ENCODE assay signal across 9 cellular contexts in the genomic region with DNA sequence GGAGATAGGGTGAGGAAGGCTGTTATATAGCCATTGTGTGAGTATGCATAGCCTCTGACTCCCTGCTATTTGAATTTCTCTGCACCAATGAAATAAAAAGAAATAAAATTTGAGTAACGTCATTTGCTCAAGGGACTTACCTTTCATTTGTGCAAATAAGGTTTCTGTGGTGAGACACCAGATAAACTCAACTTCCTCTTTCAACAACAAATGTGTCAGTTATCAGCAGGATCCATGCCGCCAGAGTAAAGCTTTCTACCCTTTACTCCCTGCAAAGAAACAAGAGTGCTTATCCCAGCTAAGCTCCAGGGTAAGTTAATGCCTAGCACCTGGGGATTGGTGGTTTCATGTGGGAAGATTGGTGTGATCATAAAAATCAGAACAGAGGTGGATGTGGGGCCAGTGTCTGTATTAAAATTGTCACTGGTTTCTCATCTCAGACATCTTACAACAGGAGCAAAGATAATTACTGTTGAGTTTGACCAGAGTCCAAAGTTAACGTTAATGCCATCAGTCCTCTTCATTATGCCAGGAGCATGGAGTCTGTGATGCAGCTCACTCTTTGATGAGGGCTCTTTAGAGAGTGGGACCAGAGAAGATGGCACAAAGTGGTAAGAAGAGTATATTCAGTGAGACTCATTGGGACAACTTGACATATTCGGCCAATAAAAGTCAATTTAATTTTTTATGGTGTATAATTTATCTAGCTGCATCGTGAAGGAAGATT. TPM values are rescaled to one million over a fixed set of nuclear protein-coding genes. Genes with fewer than 3 reads are reported as not detected.
DNase-seq lines count a peak whose midpoint lies in the region; ATAC-seq, FAIRE-seq and TF ChIP-seq lines count a peak whose summit lies in the region.
"Had no signal": no experiment of that assay in that cellular context is flagged by ENCODE, and none has a peak within 500 bp of the region (broad histone marks: within the 10 kb centered on the region; RNA-seq: fewer than 3 reads in every experiment).

A gene with protein sequence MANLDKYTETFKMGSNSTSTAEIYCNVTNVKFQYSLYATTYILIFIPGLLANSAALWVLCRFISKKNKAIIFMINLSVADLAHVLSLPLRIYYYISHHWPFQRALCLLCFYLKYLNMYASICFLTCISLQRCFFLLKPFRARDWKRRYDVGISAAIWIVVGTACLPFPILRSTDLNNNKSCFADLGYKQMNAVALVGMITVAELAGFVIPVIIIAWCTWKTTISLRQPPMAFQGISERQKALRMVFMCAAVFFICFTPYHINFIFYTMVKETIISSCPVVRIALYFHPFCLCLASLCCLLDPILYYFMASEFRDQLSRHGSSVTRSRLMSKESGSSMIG (plus strand): TSS at position 206 of the 727 bp plus-strand sequence. CDS start 15,130 bp downstream, outside the sequence.

- peak; percentile 35 for DNase-seq in activated CD4-positive, alpha-beta T cell treated with anti-CD3 and anti-CD28 coated beads for 36 hours
- no peak for DNase-seq in activated CD4-positive, alpha-beta T cell treated with anti-CD3 and anti-CD28 coated beads for 1 hour
- DNase-seq in T-helper 2 cell: peak in 3 of 5 experiments; percentile 20 to 90 (median 66)
- peak; percentile 35 for DNase-seq in small intestine
- DNase-seq in HuH-7.5 (ENCODE audit: low spot score): no peak
- DNase-seq in mammary epithelial cell: no peak
- no peak for DNase-seq in sciatic nerve (ENCODE audit: low spot score)

- H3K9me3 ChIP-seq in small intestine (ENCODE audit: control insufficient read depth, low read depth) (no peaks in the 10 kb centered on the region), mammary epithelial cell (replicated peaks; ENCODE audit: insufficient read depth, low read length) (no peaks in the 10 kb centered on the region)

- H3K27ac ChIP-seq in small intestine (ENCODE audit: low read depth in 1 of 2, low read length in 1 of 2) (peak within 1 kb of the TSS; percentile 29 to 88), mammary epithelial cell (ENCODE audit: insufficient read depth, low read depth, low read length) (no peak within 1 kb of the TSS)

- intact Hi-C loops in activated CD4-positive, alpha-beta T cell treated with anti-CD3 and anti-CD28 coated beads for 36 hours (cut with DNase I, micrococcal nuclease): loop anchor here (2.0 to 10.0 kb wide), 13 partner anchors 33 to 1859 kb away; a partner anchor contains a TSS
- intact Hi-C loops in mammary epithelial cell (cut with micrococcal nuclease): no loop called here
- intact Hi-C loops in sciatic nerve (cut with DNase I): no loop called here

- H3K27ac Mint-ChIP-seq in activated CD4-positive, alpha-beta T cell treated with anti-CD3 and anti-CD28 coated beads for 36 hours: peak within 1 kb of the TSS; percentile 96

- peak within 1 kb of the TSS; percentile 29 to 46 for H3K4me3 ChIP-seq in small intestine (ENCODE audit: low read depth in 1 of 2, low read length in 2 of 2)
- H3K4me3 ChIP-seq in mammary epithelial cell (replicated peaks in 1 of 3; ENCODE audit: insufficient read depth in 1 of 3, low read depth in 2 of 3, low read length in 3 of 3): no peak within 1 kb of the TSS

- peaks cover 57% of the 10 kb centered on the region for H3K4me1 Mint-ChIP-seq in activated CD4-positive, alpha-beta T cell treated with anti-CD3 and anti-CD28 coated beads for 36 hours

- H3K4me2 ChIP-seq in mammary epithelial cell (ENCODE audit: insufficient read depth, low read depth, low read length): no peak within 1 kb of the TSS

- CTCF ChIA-PET in activated CD4-positive, alpha-beta T cell treated with anti-CD3 and anti-CD28 coated beads for 36 hours (lab: Charles Lee): interaction anchor here (0.6 to 2.2 kb wide), 4 partner anchors 26 to 137 kb away, joined by 3 to 6 read pairs (median 3); no protein-coding TSS in a partner anchor
- CTCF ChIA-PET in mammary epithelial cell (lab: Charles Lee; ENCODE audit: low non-redundant PET): no interaction called here

- dilution Hi-C loops in mammary epithelial cell (cut with HindIII; ENCODE audit: low sequenced_read_pairs): no loop called here

- no TSS peak for BruUV-seq in mammary epithelial cell (replicated peaks; lab: Mats Ljungman, UMichigan)

- H4K20me1 ChIP-seq in mammary epithelial cell (ENCODE audit: insufficient read depth, low read length): no peaks in the 10 kb centered on the region

- H3K27me3 ChIP-seq in small intestine (ENCODE audit: control insufficient read depth in 2 of 2, insufficient read depth in 2 of 2, low read length in 2 of 2): no peaks in the 10 kb centered on the region
- no peaks in the 10 kb centered on the region for H3K27me3 ChIP-seq in mammary epithelial cell (ENCODE audit: insufficient read depth, low read length)

- TF ChIP-seq CTCF in mammary epithelial cell (conservative IDR thresholded peaks at IDR 0.05 in 1 of 2, IDR thresholded peaks at IDR 0.05 in 1 of 2; ENCODE audit: extremely low read depth in 1 of 2, insufficient read depth in 1 of 2, low read depth in 1 of 2, low read length in 2 of 2): no peak

- H3K79me2 ChIP-seq in mammary epithelial cell (ENCODE audit: insufficient read depth, low read length): no peaks in the 10 kb centered on the region

- H3K4me3 Mint-ChIP-seq in activated CD4-positive, alpha-beta T cell treated with anti-CD3 and anti-CD28 coated beads for 36 hours: peak within 1 kb of the TSS; percentile 90

- peak; percentile 79 for ATAC-seq in activated CD4-positive, alpha-beta T cell treated with anti-CD3 and anti-CD28 coated beads for 36 hours
- peak; percentile 63 for ATAC-seq in HG03039 (IDR thresholded peaks at IDR 0.05; ENCODE audit: unreplicated experiment)
- no peak for ATAC-seq in sciatic nerve

- H3K9ac ChIP-seq in mammary epithelial cell (ENCODE audit: insufficient read depth, low read length): no peak within 1 kb of the TSS

- no peak for FAIRE-seq in small intestine (lab: Jason Lieb, UNC)
- FAIRE-seq: keratinocyte had no signal

- in situ Hi-C loops in mammary epithelial cell (cut with MboI; ENCODE audit: low sequenced_read_pairs in 2 of 2): no loop called here

- H3K9me3 Mint-ChIP-seq in activated CD4-positive, alpha-beta T cell treated with anti-CD3 and anti-CD28 coated beads for 36 hours (ENCODE audit: low read depth): no peaks in the 10 kb centered on the region

- H3K27me3 Mint-ChIP-seq in activated CD4-positive, alpha-beta T cell treated with anti-CD3 and anti-CD28 coated beads for 36 hours: no peaks in the 10 kb centered on the region

- H3K36me3 ChIP-seq in small intestine (ENCODE audit: control insufficient read depth in 2 of 2, insufficient read depth in 2 of 2, low read length in 2 of 2): no peaks in the 10 kb centered on the region
- no peaks in the 10 kb centered on the region for H3K36me3 ChIP-seq in mammary epithelial cell (ENCODE audit: insufficient read depth, low read length)

- WGBS in small intestine, 3 donors: 38 to 65% (median 48%) methylated on average over 5 of the region's 5 CpGs
- 29% methylated on average over 5 of the region's 5 CpGs for WGBS in mammary epithelial cell (ENCODE audit: low coverage, missing lambda C conversion rate)

- H3K4me1 ChIP-seq in small intestine (ENCODE audit: control insufficient read depth in 2 of 2, insufficient read depth in 1 of 2, low read depth in 1 of 2, low read length in 1 of 2) (no peaks in the 10 kb centered on the region), mammary epithelial cell (ENCODE audit: insufficient read depth, low read length) (no peaks in the 10 kb centered on the region)

- no peak within 1 kb of the TSS for H2AFZ ChIP-seq in mammary epithelial cell (ENCODE audit: low read depth, low read length)

- peaks cover 27% of the 10 kb centered on the region for H3K36me3 Mint-ChIP-seq in activated CD4-positive, alpha-beta T cell treated with anti-CD3 and anti-CD28 coated beads for 36 hours (ENCODE audit: low read depth)

- POLR2A ChIA-PET in activated CD4-positive, alpha-beta T cell treated with anti-CD3 and anti-CD28 coated beads for 36 hours (lab: Charles Lee): no interaction called here

RNA-seq across cellular contexts. Expression of the gene that starts here (rescaled TPM):
- 10 to 100 TPM; 30.4 to 65.7 TPM for total RNA-seq in activated CD4-positive, alpha-beta T cell treated with anti-CD3 and anti-CD28 coated beads for 36 hours
- polyA plus RNA-seq in small intestine (under 1 TPM in 1 of 3 donors, not detected in 2; 0.81 TPM), mammary epithelial cell (not detected)
- total RNA-seq in mammary epithelial cell (not detected), sciatic nerve (1.8 TPM)
- polyA minus RNA-seq in mammary epithelial cell: not detected
- polyA plus RNA-seq: keratinocyte had no signal

Comparison
In these comparisons a context has a peak if more than half of its experiments do, and no peak if none do; other contexts are left out.
1. RNA of the gene that starts here (total RNA-seq): 30.4 to 65.7 TPM in activated CD4-positive, alpha-beta T cell treated with anti-CD3 and anti-CD28 coated beads for 36 hours; 1.8 TPM in sciatic nerve (single experiment) and not detected in mammary epithelial cell; every median in the first group is over 10 times any median in the second.
2. DNase-seq: peak in activated CD4-positive, alpha-beta T cell treated with anti-CD3 and anti-CD28 coated beads for 36 hours (single experiment) and T-helper 2 cell (3 of 5); none in activated CD4-positive, alpha-beta T cell treated with anti-CD3 and anti-CD28 coated beads for 1 hour (single experiment), HuH-7.5 (single experiment), mammary epithelial cell (single experiment) and sciatic nerve (single experiment).
3. Peak in DNase-seq, H3K4me3 ChIP-seq and H3K27ac ChIP-seq in small intestine; RNA of the gene not detected or under 1 TPM.
4. intact Hi-C loops: an anchor here in activated CD4-positive, alpha-beta T cell treated with anti-CD3 and anti-CD28 coated beads for 36 hours (2.0 to 10.0 kb wide); none called in mammary epithelial cell and sciatic nerve.